ENCODE assay signal across 26 cellular contexts in the genomic region with DNA sequence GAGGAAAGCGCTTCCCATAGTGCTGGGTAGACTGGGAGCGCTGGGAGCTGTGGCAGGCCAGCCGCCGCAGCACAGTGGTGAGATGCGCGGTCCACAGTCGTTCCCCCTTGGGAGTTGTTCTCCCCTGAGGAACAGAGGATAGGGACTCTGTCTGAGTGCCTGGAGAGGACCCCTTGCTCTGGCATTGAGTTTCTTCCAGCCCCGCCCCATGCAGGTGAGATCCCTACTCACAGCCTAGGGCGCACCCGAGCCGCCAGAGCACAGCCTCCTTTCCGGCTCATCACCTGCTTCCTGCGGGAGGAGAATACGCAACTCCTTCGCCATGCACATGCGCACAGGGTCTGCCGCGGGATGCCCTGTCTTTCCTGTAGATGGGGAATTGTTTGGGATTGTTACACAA.
"Had no signal": no experiment of that assay in that cellular context is flagged by ENCODE, and none has a peak within 500 bp of the region (broad histone marks: within the 10 kb centered on the region; RNA-seq: fewer than 3 reads in every experiment).

No MANE protein-coding gene starts in this region.

- DNase-seq: activated CD4-positive, alpha-beta T cell treated with anti-CD3 and anti-CD28 coated beads for 36 hours; activated CD4-positive, alpha-beta T cell treated with anti-CD3 and anti-CD28 coated beads, Interleukin-2, amount 10 ng/mL, durations not matched to agents 7 days and 5 days; activated CD4-positive, alpha-beta T cell treated with anti-CD3 and anti-CD28 coated beads, Interleukin-2, amount 50 U/mL, for 48 hours; activated CD8-positive, alpha-beta T cell treated with anti-CD3 and anti-CD28 coated beads, Interleukin-2, amount 10 ng/mL, durations not matched to agents 7 days and 5 days; activated gamma-delta T cell treated with Interleukin-2 at 50 U/mL for 16 hours; activated naive CD4-positive, alpha-beta T cell treated with anti-CD3 and anti-CD28 coated beads for 36 hours; activated T-cell treated with anti-CD3 and anti-CD28 coated beads for 4 hours; activated T-cell treated with anti-CD3 and anti-CD28 coated beads, Interleukin-2, amount 50 U/mL, for 4 hours; adrenal gland; caudate nucleus; cerebellar nuclear complex; NCI-H1105; NCI-H1417 treated with DMSO at 0.1 percent for 48 hours; NCI-H187 treated with DMSO at 0.1 percent for 48 hours; NCI-H2081; NCI-H226; NCI-H446 treated with DMSO at 0.1 percent for 48 hours; NCI-H524 treated with DMSO at 0.1 percent for 48 hours; SHP77; SJCRH30 had no signal

- H3K9me3 ChIP-seq: adrenal gland, SJCRH30 had no signal

- ATAC-seq: activated CD4-positive, alpha-beta T cell treated with anti-CD3 and anti-CD28 coated beads for 36 hours; activated CD4-positive, CD25-positive, alpha-beta regulatory T cell treated with anti-CD3 and anti-CD28 coated beads, Interleukin-2, amount 50 U/mL, for 24 hours; activated CD8-positive, alpha-beta T cell treated with anti-CD3 and anti-CD28 coated beads, Interleukin-2, amount 10 ng/mL, durations not matched to agents 7 days and 5 days; activated naive CD4-positive, alpha-beta T cell treated with anti-CD3 and anti-CD28 coated beads, Interleukin-2, amount 50 U/mL, for 72 hours; activated T-cell treated with anti-CD3 and anti-CD28 coated beads, Interleukin-2, amount 50 U/mL, for 4 hours; Panc1 had no signal

- FAIRE-seq: bronchial epithelial cell, TTC549 had no signal

- H3K4me3 ChIP-seq: adrenal gland, SJCRH30, SK-N-MC had no signal

- H3K27me3 ChIP-seq: adrenal gland had no signal

- H3K4me1 ChIP-seq: SJCRH30 had no signal

- H3K27ac ChIP-seq: adrenal gland, SJCRH30, SK-N-MC had no signal

- H3K36me3 ChIP-seq: adrenal gland, SJCRH30 had no signal
